19 cellular contexts compared by ENCODE assay signal in the genomic region with DNA sequence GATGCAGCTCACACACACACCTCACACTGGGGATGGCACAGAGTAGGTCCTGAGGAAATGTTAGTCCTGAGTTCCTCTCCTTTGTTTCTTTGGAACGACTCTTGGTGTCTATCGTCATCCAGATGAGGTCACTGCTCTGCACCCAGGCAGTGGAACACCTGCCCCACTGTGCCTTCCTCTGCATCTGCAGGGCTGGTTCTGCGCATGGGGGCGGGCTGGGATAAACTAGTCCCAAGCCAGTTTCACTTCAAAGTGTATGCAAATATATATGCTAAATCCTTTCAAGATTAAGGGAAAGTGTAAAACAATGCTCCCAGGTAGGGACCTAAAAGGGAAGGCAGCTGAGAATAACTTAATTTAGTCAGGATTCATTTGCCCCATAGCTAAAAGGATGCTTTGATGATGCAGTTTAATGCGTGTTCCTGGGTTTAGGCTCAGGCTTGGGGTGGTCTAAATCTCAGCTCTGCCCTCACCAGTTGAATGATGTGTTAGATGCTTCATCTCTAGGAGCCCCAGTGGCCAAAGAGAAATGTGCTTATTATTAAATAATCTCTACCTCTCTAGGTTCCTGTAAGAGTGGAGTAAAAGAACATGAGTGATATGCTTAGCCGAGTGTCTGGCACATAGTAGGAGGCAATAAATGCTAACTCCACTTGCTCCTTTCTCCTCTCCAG.
DNase-seq lines count a peak whose midpoint lies in the region; ATAC-seq and TF ChIP-seq lines count a peak whose summit lies in the region.
"Had no signal": no experiment of that assay in that cellular context is flagged by ENCODE, and none has a peak within 500 bp of the region (broad histone marks: within the 10 kb centered on the region; RNA-seq: fewer than 3 reads in every experiment).

No MANE protein-coding gene starts in this region.

- CTCF ChIA-PET in RWPE1 (lab: Yijun Ruan, JAX) = interaction anchor here (0.6 kb wide), 2 partner anchors 18 to 108 kb away, joined by 3 read pairs; no protein-coding TSS in a partner anchor

- no peak overlapping the region for H3K27ac ChIP-seq in RWPE1

- POLR2A ChIA-PET in RWPE1 (lab: Yijun Ruan, JAX; ENCODE audit: low non-redundant PET) = no interaction called here

- TF ChIP-seq CTCF in RWPE1 (conservative IDR thresholded peaks at IDR 0.05; ENCODE audit: low read depth) = no peak

- ATAC-seq in GM18498 (IDR thresholded peaks at IDR 0.05; ENCODE audit: unreplicated experiment) (peak; percentile 47), GM19397 (IDR thresholded peaks at IDR 0.05; ENCODE audit: unreplicated experiment) (peak; percentile 44), HG02763 (IDR thresholded peaks at IDR 0.05; ENCODE audit: unreplicated experiment) (peak; percentile 24), HG03520 (IDR thresholded peaks at IDR 0.05; ENCODE audit: unreplicated experiment) (peak; percentile 20), HG03045 (IDR thresholded peaks at IDR 0.05; ENCODE audit: unreplicated experiment) (no peak)

- DNase-seq in RKO (ENCODE audit: low spot score) (no peak), HK-2 (ENCODE audit: unreplicated experiment) (no peak), RWPE1 (ENCODE audit: low spot score) (no peak)
- DNase-seq: activated CD4-positive, alpha-beta T cell treated with anti-CD3 and anti-CD28 coated beads for 48 hours; activated T-cell treated with anti-CD3 and anti-CD28 coated beads, Interleukin-2, amount 50 U/mL, for 24 hours; CD4-positive, CD25-positive, alpha-beta regulatory T cell; cerebellar nuclear complex; EL; midbrain; NCI-H187; NCI-H69; occipital lobe; small intestine; stomach had no signal
